Comparison of ENCODE assay signal across 29 cellular contexts in the genomic region with DNA sequence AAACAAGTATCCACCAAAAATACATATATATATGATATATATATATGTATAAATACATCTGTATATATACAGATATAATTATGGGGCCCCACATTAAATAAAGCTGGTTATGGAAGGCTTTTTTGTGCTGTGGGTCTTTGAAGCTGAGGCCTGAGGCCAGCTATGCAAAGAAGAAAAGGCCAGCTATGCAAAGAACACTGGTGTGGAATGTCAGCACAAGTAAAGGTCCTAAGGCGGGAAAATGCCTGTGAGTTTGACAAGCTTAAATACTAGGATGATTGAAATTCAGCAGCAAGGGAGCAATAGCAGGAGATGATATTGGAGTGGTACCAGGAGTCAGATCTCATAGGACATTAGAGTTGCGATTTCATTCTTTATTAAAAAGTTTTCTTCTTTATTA. TPM values are rescaled to one million over a fixed set of nuclear protein-coding genes. Genes with fewer than 3 reads are reported as not detected.
"Had no signal": no experiment of that assay in that cellular context is flagged by ENCODE, and none has a peak within 500 bp of the region (broad histone marks: within the 10 kb centered on the region; RNA-seq: fewer than 3 reads in every experiment).

No MANE protein-coding gene starts in this region.

- H3K9me3 Mint-ChIP-seq: activated CD4-positive, alpha-beta memory T cell treated with anti-CD3 and anti-CD28 coated beads for 36 hours; nephron had no signal

- H3K27me3 Mint-ChIP-seq: activated CD4-positive, alpha-beta memory T cell treated with anti-CD3 and anti-CD28 coated beads for 36 hours; activated CD4-positive, alpha-beta T cell treated with anti-CD3 and anti-CD28 coated beads, Interleukin-2, amount 10 ng/mL, durations not matched to agents 24 days and 14 days; dendritic cell treated with granulocyte-macrophage colony-stimulating factor and Interleukin-4, amounts not matched to agents 40 ng/mL and 50 ng/mL, for 4 days had no signal

- H3K4me3 Mint-ChIP-seq: activated CD4-positive, alpha-beta memory T cell treated with anti-CD3 and anti-CD28 coated beads for 36 hours; activated CD4-positive, alpha-beta T cell treated with anti-CD3 and anti-CD28 coated beads, Interleukin-2, amount 10 ng/mL, durations not matched to agents 24 days and 14 days; activated T-cell treated with anti-CD3 and anti-CD28 coated beads, Interleukin-2, amount 50 U/mL, for 4 hours; activated T-helper 17 cell treated with anti-CD3 and anti-CD28 coated beads, Interleukin-2, amount 50 U/mL, for 72 hours; dendritic cell treated with granulocyte-macrophage colony-stimulating factor and Interleukin-4, amounts not matched to agents 40 ng/mL and 50 ng/mL, for 4 days; nephron; stimulated activated naive CD8-positive, alpha-beta T cell treated with anti-CD3 and anti-CD28 coated beads, Interleukin-15, Interleukin-2, amounts not matched to agents 100 ng/mL and 50 ng/mL, for 24 hours; T-helper 17 cell; type B pancreatic cell had no signal

- H3K9me3 ChIP-seq: esophagus squamous epithelium, thoracic aorta, uterus had no signal

- ATAC-seq: activated T-cell treated with anti-CD3 and anti-CD28 coated beads, Interleukin-2, amount 50 U/mL, for 4 hours; activated T-helper 17 cell treated with anti-CD3 and anti-CD28 coated beads, Interleukin-2, amount 50 U/mL, for 72 hours; left cardiac atrium; left ventricle myocardium superior; right cardiac atrium; T-helper 17 cell had no signal

- H3K27me3 ChIP-seq: esophagus squamous epithelium, uterus had no signal

- H3K4me3 ChIP-seq: esophagus squamous epithelium, thoracic aorta, uterus had no signal

- H3K36me3 Mint-ChIP-seq: activated CD4-positive, alpha-beta memory T cell treated with anti-CD3 and anti-CD28 coated beads for 36 hours had no signal

- H3K27ac Mint-ChIP-seq: activated CD4-positive, alpha-beta memory T cell treated with anti-CD3 and anti-CD28 coated beads for 36 hours; activated CD4-positive, alpha-beta T cell treated with anti-CD3 and anti-CD28 coated beads, Interleukin-2, amount 10 ng/mL, durations not matched to agents 24 days and 14 days; activated T-helper 17 cell treated with anti-CD3 and anti-CD28 coated beads, Interleukin-2, amount 50 U/mL, for 72 hours; dendritic cell treated with granulocyte-macrophage colony-stimulating factor and Interleukin-4, amounts not matched to agents 40 ng/mL and 50 ng/mL, for 4 days; stimulated activated naive CD8-positive, alpha-beta T cell treated with anti-CD3 and anti-CD28 coated beads, Interleukin-15, Interleukin-2, amounts not matched to agents 100 ng/mL and 50 ng/mL, for 24 hours; T-helper 17 cell; type B pancreatic cell had no signal

- DNase-seq: activated CD4-positive, alpha-beta memory T cell treated with anti-CD3 and anti-CD28 coated beads for 36 hours; activated CD4-positive, alpha-beta T cell treated with anti-CD3 and anti-CD28 coated beads, Interleukin-2, amount 10 ng/mL, durations not matched to agents 24 days and 14 days; activated CD4-positive, CD25-positive, alpha-beta regulatory T cell treated with anti-CD3 and anti-CD28 coated beads, Interleukin-2, amount 50 U/mL, for 72 hours; activated gamma-delta T cell treated with Interleukin-2 at 50 U/mL for 16 hours; activated naive CD4-positive, alpha-beta T cell treated with anti-CD3 and anti-CD28 coated beads, Interleukin-2, amount 50 U/mL, for 16 hours; activated T-cell treated with anti-CD3 and anti-CD28 coated beads, Interleukin-2, amount 50 U/mL, for 4 hours; amygdala; central memory CD4-positive, alpha-beta T cell; esophagus squamous epithelium; glutamatergic neuron; left cardiac atrium; left ventricle myocardium superior; occipital lobe; posterior cingulate gyrus; right cardiac atrium; stimulated activated CD4-positive, alpha-beta T cell treated with anti-CD3 and anti-CD28 coated beads, Interleukin-4, amount 100 ng/mL, for 1 hour; T-helper 17 cell; T1000; uterus had no signal

- H3K4me1 Mint-ChIP-seq: activated CD4-positive, alpha-beta T cell treated with anti-CD3 and anti-CD28 coated beads, Interleukin-2, amount 10 ng/mL, durations not matched to agents 24 days and 14 days; activated T-helper 17 cell treated with anti-CD3 and anti-CD28 coated beads, Interleukin-2, amount 50 U/mL, for 72 hours; T-helper 17 cell had no signal

- H3K4me1 ChIP-seq: esophagus squamous epithelium, uterus had no signal

- H3K27ac ChIP-seq: esophagus squamous epithelium, thoracic aorta, uterus had no signal

- H3K36me3 ChIP-seq: esophagus squamous epithelium, thoracic aorta, uterus had no signal

RNA-seq across cellular contexts. Expression of gene ADGRF1, which starts 25.2 kb away (rescaled TPM):
- total RNA-seq: activated CD4-positive, alpha-beta memory T cell treated with anti-CD3 and anti-CD28 coated beads for 36 hours; activated CD4-positive, alpha-beta T cell treated with anti-CD3 and anti-CD28 coated beads, Interleukin-2, amount 10 ng/mL, durations not matched to agents 24 days and 14 days; activated T-helper 17 cell treated with anti-CD3 and anti-CD28 coated beads, Interleukin-2, amount 50 U/mL, for 72 hours; frontal cortex; left cardiac atrium; left ventricle myocardium superior; lung microvascular endothelial cell; occipital lobe; right cardiac atrium; skeletal muscle tissue; subcutaneous adipose tissue; T-helper 17 cell; thoracic aorta had no signal
- polyA plus RNA-seq: right cardiac atrium had no signal
